ENCODE assay signal across 1 cellular context in the genomic region with DNA sequence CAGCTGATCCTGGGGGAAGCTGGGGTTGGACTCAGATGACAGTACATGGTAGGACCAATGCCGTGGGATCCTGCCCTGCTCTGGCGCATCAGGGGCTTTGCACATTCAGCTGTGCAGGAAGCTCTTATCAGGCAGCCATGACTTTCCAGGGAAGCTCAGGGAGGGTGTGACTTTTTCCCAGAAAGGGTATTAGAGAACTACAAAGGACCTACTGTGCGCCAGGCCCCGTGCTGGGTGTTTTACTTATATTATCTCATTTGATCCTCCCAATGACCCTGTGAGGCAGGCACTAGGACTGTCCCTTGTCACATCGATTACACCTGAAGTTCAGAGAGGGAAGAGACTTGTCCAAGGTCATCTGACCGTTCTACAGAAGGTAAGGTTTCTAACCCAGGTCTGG.
TF ChIP-seq lines count a peak whose summit lies in the region.

No MANE protein-coding gene starts in this region.

TF ChIP-seq in K562, 482 proteins besides CTCF, POLR2A, EP300 and RAD21:
- no peak for TF ChIP-seq ZNF76 (CRISPR knock-in tag; IDR thresholded peaks at IDR 0.05; ENCODE audit: borderline replicate concordance)
- peak; percentile 96 for TF ChIP-seq ZKSCAN1 (IDR thresholded peaks at IDR 0.05; ENCODE audit: low read depth, low read length)
- TF ChIP-seq NCOA4 (IDR thresholded peaks at IDR 0.05; ENCODE audit: partially characterized antibody), result no peak
- no peak for TF ChIP-seq ZNF507 (tag; conservative IDR thresholded peaks at IDR 0.05)
- TF ChIP-seq DMBX1 (CRISPR knock-in tag; IDR thresholded peaks at IDR 0.05; ENCODE audit: borderline replicate concordance), result no peak
- no peak for TF ChIP-seq CAMTA2 (CRISPR knock-in tag; conservative IDR thresholded peaks at IDR 0.05)
